8 cellular contexts compared by ENCODE assay signal in genomic region chr17:43908111-43908721, GRCh38. TPM values are rescaled to one million over a fixed set of nuclear protein-coding genes. Genes with fewer than 3 reads are reported as not detected.
DNase-seq lines count a peak whose midpoint lies in the region; ATAC-seq, FAIRE-seq and TF ChIP-seq lines count a peak whose summit lies in the region.

No MANE protein-coding gene starts in this region.

- H3K79me2 ChIP-seq in H1 (ENCODE audit: control insufficient read depth in 1 of 2, insufficient read depth in 2 of 2, low read length in 2 of 2), result no peaks in the 10 kb centered on the region

- no peak for ATAC-seq in activated CD8-positive, alpha-beta memory T cell treated with anti-CD3 and anti-CD28 coated beads, Interleukin-2, amount 10 ng/mL, durations not matched to agents 7 days and 5 days
- ATAC-seq in GM19395 (IDR thresholded peaks at IDR 0.05; ENCODE audit: unreplicated experiment), result no peak

- H3K4me1 ChIP-seq in H1 (replicated peaks in 1 of 4; ENCODE audit: control insufficient read depth in 3 of 4, insufficient read depth in 4 of 4, low read length in 3 of 4) (peaks cover 4 to 22% (median 19%) of the 10 kb centered on the region in 4 experiments), mesenchymal stem cell (ENCODE audit: control insufficient read depth, insufficient read depth, low read depth, low read length) (peaks cover 21% of the 10 kb centered on the region)

- no peak for FAIRE-seq in H1 (lab: Jason Lieb, UNC)

- H3K9ac ChIP-seq in H1 (replicated peaks in 1 of 4; ENCODE audit: extremely low read depth in 1 of 4, low read depth in 3 of 4, low read length in 3 of 4) (no peak overlapping the region), mesenchymal stem cell (ENCODE audit: low read length) (peak overlapping the region; percentile 85)

- no peak for TF ChIP-seq CTCF in H1 (IDR thresholded peaks at IDR 0.05; ENCODE audit: control extremely low read depth in 1 of 3, insufficient read depth in 1 of 3, low read depth in 1 of 3, low read length in 3 of 3)

- no peak overlapping the region for H2BK15ac ChIP-seq in H1 (ENCODE audit: low read length)
- H2BK15ac ChIP-seq in mesenchymal stem cell (ENCODE audit: low read depth, poor library complexity, severe bottlenecking), result no peak overlapping the region

- H2BK5ac ChIP-seq in H1 (ENCODE audit: low read depth, low read length), result no peak overlapping the region
- no peak overlapping the region for H2BK5ac ChIP-seq in mesenchymal stem cell (ENCODE audit: low read depth, low read length, poor library complexity, severe bottlenecking)

- H3K23ac ChIP-seq in H1 (ENCODE audit: insufficient read length), result no peak overlapping the region
- no peak overlapping the region for H3K23ac ChIP-seq in mesenchymal stem cell (ENCODE audit: low read length in 2 of 2)

- TF ChIP-seq POLR2A in H1 (IDR thresholded peaks at IDR 0.05; ENCODE audit: control extremely low read depth in 1 of 2, low read depth in 2 of 2, low read length in 2 of 2), result no peak

- H3K36me3 ChIP-seq in H1 (ENCODE audit: control insufficient read depth in 2 of 4, insufficient read depth in 4 of 4, low read length in 3 of 4) (no peaks in the 10 kb centered on the region; a peak in 1 of 8 replicates), mesenchymal stem cell (ENCODE audit: control insufficient read depth in 1 of 2, insufficient read depth in 2 of 2, low read depth in 1 of 2, low read length in 2 of 2) (no peaks in the 10 kb centered on the region)

- no peak overlapping the region for H3K27ac Mint-ChIP-seq in activated CD8-positive, alpha-beta memory T cell treated with anti-CD3 and anti-CD28 coated beads, Interleukin-2, amount 10 ng/mL, durations not matched to agents 7 days and 5 days

- H3K27me3 Mint-ChIP-seq in activated CD8-positive, alpha-beta memory T cell treated with anti-CD3 and anti-CD28 coated beads, Interleukin-2, amount 10 ng/mL, durations not matched to agents 7 days and 5 days, result peaks cover 58% of the 10 kb centered on the region

- no peak overlapping the region for H2BK120ac ChIP-seq in H1 (replicated peaks; ENCODE audit: low read depth, low read length)
- H2BK120ac ChIP-seq in mesenchymal stem cell (ENCODE audit: low read depth, low read length), result no peak overlapping the region

- no peak overlapping the region for H3K14ac ChIP-seq in H1 (ENCODE audit: insufficient read length)
- H3K14ac ChIP-seq in mesenchymal stem cell (ENCODE audit: low read length in 2 of 2), result no peak overlapping the region

- no peak overlapping the region for H4K5ac ChIP-seq in H1 (ENCODE audit: insufficient read length, low read depth, low read length)

- POLR2A ChIA-PET in H1 (lab: Charles Lee; ENCODE audit: partially characterized antibody), result interaction anchor here (0.6 to 1.5 kb wide), 2 partner anchors 10 to 19 kb away, joined by 4 to 6 read pairs; no protein-coding TSS in a partner anchor

- H4K8ac ChIP-seq in H1 (ENCODE audit: extremely low read depth, insufficient read depth, low read length) (no peak overlapping the region), mesenchymal stem cell (ENCODE audit: low read length) (no peak overlapping the region)

- H3K4me1 Mint-ChIP-seq in activated CD8-positive, alpha-beta memory T cell treated with anti-CD3 and anti-CD28 coated beads, Interleukin-2, amount 10 ng/mL, durations not matched to agents 7 days and 5 days, result peaks cover 7% of the 10 kb centered on the region

- TF ChIP-seq EP300 in H1 (IDR thresholded peaks at IDR 0.05; ENCODE audit: borderline replicate concordance in 1 of 2, low read depth in 2 of 2, low read length in 2 of 2), result no peak

- H3K18ac ChIP-seq in H1 (ENCODE audit: extremely low read depth, low read length) (peak overlapping the region; percentile 48), mesenchymal stem cell (ENCODE audit: low read depth in 1 of 2, low read length in 2 of 2) (no peak overlapping the region)

- H2AK5ac ChIP-seq in H1 (ENCODE audit: low read depth, low read length), result no peak overlapping the region
- H2AK5ac ChIP-seq in mesenchymal stem cell (ENCODE audit: low read length, severe bottlenecking), result no peak overlapping the region

- no peak overlapping the region for H3K56ac ChIP-seq in H1 (replicated peaks; ENCODE audit: insufficient read length, low read depth, low read length)

- DNase-seq in Daoy (ENCODE audit: low read depth) (peak; percentile 50), NCI-H345 treated with DMSO at 0.1 percent for 48 hours (lab: John Stamatoyannopoulos, UW; ENCODE audit: unreplicated experiment) (peak; percentile 17), H1 (ENCODE audit: low read depth in 1 of 2, low spot score in 2 of 2) (peak in 1 of 2 experiments; percentile 80), mesenchymal stem cell (peak; percentile 65), NCI-H2081 treated with DMSO at 0.1 percent for 48 hours (lab: John Stamatoyannopoulos, UW) (no peak)
- DNase-seq in activated CD8-positive, alpha-beta memory T cell treated with anti-CD3 and anti-CD28 coated beads, Interleukin-2, amount 10 ng/mL, durations not matched to agents 7 days and 5 days, result peak; percentile 52
- peak; percentile 29 to 31 for DNase-seq in stimulated activated CD8-positive, alpha-beta memory T cell treated with anti-CD3 and anti-CD28 coated beads, Interleukin-7, amount 100 ng/mL, for 4 hours (ENCODE audit: low read depth in 2 of 2)

- WGBS in H1 (ENCODE audit: extremely low coverage in 1 of 2, insufficient coverage in 1 of 2, insufficient read length in 1 of 2, insufficient replicate concordance in 2 of 2, low coverage in 1 of 2, low lambda C conversion rate in 2 of 2, missing lambda C conversion rate in 1 of 2), 2 experiments, result 13% methylated on average over 24 of the region's 24 CpGs; no CpG with 5 or more reads in 1 of the 2 experiments
- WGBS in mesenchymal stem cell, result 6% methylated on average over 24 of the region's 24 CpGs

- H3K27me3 ChIP-seq in H1 (replicated peaks in 1 of 4; ENCODE audit: control insufficient read depth in 3 of 4, extremely low read depth in 1 of 4, insufficient read depth in 3 of 4, low read length in 3 of 4) (peaks cover 0 to 21% (median 15%) of the 10 kb centered on the region in 4 experiments; a peak in 5 of 7 replicates), mesenchymal stem cell (ENCODE audit: control insufficient read depth in 1 of 2, insufficient read depth in 1 of 2, low read length in 2 of 2) (peaks cover 14 to 73% of the 10 kb centered on the region in 2 experiments)

- H3K4me3 ChIP-seq in H1 (ENCODE audit: extremely low read depth in 1 of 4, insufficient read depth in 2 of 4, low read depth in 3 of 4, low read length in 4 of 4) (peak overlapping the region; percentile 42 to 81 (median 68); a peak in 7 of 8 replicates), mesenchymal stem cell (ENCODE audit: insufficient read depth in 1 of 2, low read depth in 1 of 2, low read length in 2 of 2) (peak overlapping the region in 1 of 2 experiments; percentile 92)

- TF ChIP-seq RAD21 in H1 (IDR thresholded peaks at IDR 0.05 in 1 of 2, conservative IDR thresholded peaks at IDR 0.05 in 1 of 2; ENCODE audit: low read depth in 2 of 2, low read length in 2 of 2), result no peak

- no peak overlapping the region for H2BK20ac ChIP-seq in H1 (ENCODE audit: low read length)

- CTCF ChIA-PET in activated CD8-positive, alpha-beta memory T cell treated with anti-CD3 and anti-CD28 coated beads, Interleukin-2, amount 10 ng/mL, durations not matched to agents 7 days and 5 days (lab: Charles Lee), result interaction anchor here (0.9 to 3.0 kb wide), 10 partner anchors 8 to 133 kb away, joined by 3 to 23 read pairs (median 3); no protein-coding TSS in a partner anchor
- CTCF ChIA-PET in H1 (lab: Charles Lee; ENCODE audit: partially characterized antibody), result interaction anchor here (0.9 to 25.8 kb wide), 15 partner anchors 8 to 208 kb away, joined by 3 to 403 read pairs (median 9); partner anchors contain the start of genes NAGS and PPY

- H2AFZ ChIP-seq in H1 (ENCODE audit: low read length) (no peak overlapping the region), mesenchymal stem cell (ENCODE audit: low read depth, low read length) (no peak overlapping the region)

- H3K27ac ChIP-seq in H1 (ENCODE audit: low read depth, low read length), result no peak overlapping the region
- no peak overlapping the region for H3K27ac ChIP-seq in mesenchymal stem cell (ENCODE audit: low read length, poor library complexity, severe bottlenecking)

- H3K4ac ChIP-seq in H1 (replicated peaks; ENCODE audit: insufficient read length, low read depth, low read length), result no peak overlapping the region
- no peak overlapping the region for H3K4ac ChIP-seq in mesenchymal stem cell (ENCODE audit: low read depth in 1 of 2, low read length in 2 of 2)

- no peak overlapping the region for H4K91ac ChIP-seq in H1 (replicated peaks; ENCODE audit: insufficient read length, low read length)
- H4K91ac ChIP-seq in mesenchymal stem cell (ENCODE audit: low read length), result no peak overlapping the region

- H3K4me3 Mint-ChIP-seq in activated CD8-positive, alpha-beta memory T cell treated with anti-CD3 and anti-CD28 coated beads, Interleukin-2, amount 10 ng/mL, durations not matched to agents 7 days and 5 days, result no peak overlapping the region

- H3K79me1 ChIP-seq in H1 (ENCODE audit: low read depth, low read length) (no peaks in the 10 kb centered on the region), mesenchymal stem cell (replicated peaks; ENCODE audit: low read length, poor library complexity, severe bottlenecking) (no peaks in the 10 kb centered on the region)

- H3K36me3 Mint-ChIP-seq in activated CD8-positive, alpha-beta memory T cell treated with anti-CD3 and anti-CD28 coated beads, Interleukin-2, amount 10 ng/mL, durations not matched to agents 7 days and 5 days, result no peaks in the 10 kb centered on the region

- no peak overlapping the region for H2BK12ac ChIP-seq in H1 (ENCODE audit: low read depth, low read length)
- no peak overlapping the region for H2BK12ac ChIP-seq in mesenchymal stem cell (ENCODE audit: low read length in 2 of 2)

- no peaks in the 10 kb centered on the region for H3K9me3 Mint-ChIP-seq in activated CD8-positive, alpha-beta memory T cell treated with anti-CD3 and anti-CD28 coated beads, Interleukin-2, amount 10 ng/mL, durations not matched to agents 7 days and 5 days (ENCODE audit: low read depth)

- peaks cover 27% of the 10 kb centered on the region for H3K23me2 ChIP-seq in H1 (ENCODE audit: low read depth, low read length)

- H3K9me3 ChIP-seq in H1 (ENCODE audit: insufficient read depth in 2 of 2, low read depth in 1 of 2, low read length in 1 of 2) (no peaks in the 10 kb centered on the region), mesenchymal stem cell (ENCODE audit: control insufficient read depth, low read length) (no peaks in the 10 kb centered on the region)

- peaks cover 0 to 7% of the 10 kb centered on the region in 2 experiments for H4K20me1 ChIP-seq in H1 (replicated peaks in 1 of 2; ENCODE audit: control insufficient read depth in 1 of 2, insufficient read depth in 2 of 2, low read length in 2 of 2)

- H3K4me2 ChIP-seq in H1 (ENCODE audit: insufficient read depth in 1 of 2, low read depth in 2 of 2, low read length in 2 of 2), result peak overlapping the region; percentile 94 to 99
- H3K4me2 ChIP-seq in mesenchymal stem cell (ENCODE audit: low read length, poor library complexity, severe bottlenecking), result peak overlapping the region; percentile 90

RNA-seq across cellular contexts. Expression of gene MPP2, which starts 0.9 kb away (rescaled TPM):
- 1.1 and 1.3 TPM in 2 replicates for total RNA-seq in Daoy (2014; rRNA removed; shearing (Covaris generic))
- under 1 TPM; 0.56 to 0.61 TPM for total RNA-seq in activated CD8-positive, alpha-beta memory T cell treated with anti-CD3 and anti-CD28 coated beads, Interleukin-2, amount 10 ng/mL, durations not matched to agents 7 days and 5 days
- total RNA-seq in H1 (2021; fragmentation: NEBNext Ultra II Directional; extraction: Animal tissue kit (Norgen Biotek cat#: 25700)), result 30.9 and 31.6 TPM in 2 replicates
- 33.5 and 34.1 TPM in 2 replicates for polyA plus RNA-seq in H1 (2011; rRNA removed)
- polyA plus RNA-seq in H1 (2011; cell fraction: cytosol; rRNA removed), result 32.2 TPM
- 34.9 TPM for polyA plus RNA-seq in H1 (2011; cell fraction: nucleus; rRNA removed)
- 24.3 to 30.8 TPM (median 28.2 TPM) in 4 replicates for polyA plus RNA-seq in H1 (2012, experiment 1 of 2)
- 35.9 TPM for polyA plus RNA-seq in H1 (2012, experiment 2 of 2)
- 12.0 TPM for polyA plus RNA-seq in H1 (2013, experiment 1 of 2)
- polyA plus RNA-seq in H1 (2013, experiment 2 of 2), result 12.3 TPM
- polyA minus RNA-seq in H1 (2011; rRNA and poly(A)+ RNA removed), result 41.6 and 46.0 TPM in 2 replicates
- 23.7 TPM for polyA minus RNA-seq in H1 (2011; cell fraction: cytosol; rRNA and poly(A)+ RNA removed)
- polyA minus RNA-seq in H1 (2011; cell fraction: nucleus; rRNA and poly(A)+ RNA removed), result 15.2 TPM
- 0.59 TPM for polyA plus RNA-seq in mesenchymal stem cell (2013, experiment 1 of 2)
- 0.59 TPM for polyA plus RNA-seq in mesenchymal stem cell (2013, experiment 2 of 2)

RNA-seq across cellular contexts. Expression of gene PPY, which starts 34.1 kb away (rescaled TPM):
- total RNA-seq in Daoy (2014; rRNA removed; shearing (Covaris generic)), result not detected in 2 replicates
- total RNA-seq in activated CD8-positive, alpha-beta memory T cell treated with anti-CD3 and anti-CD28 coated beads, Interleukin-2, amount 10 ng/mL, durations not matched to agents 7 days and 5 days, result not detected
- total RNA-seq in H1 (2021; fragmentation: NEBNext Ultra II Directional; extraction: Animal tissue kit (Norgen Biotek cat#: 25700)), result not detected in 2 replicates
- polyA plus RNA-seq in H1 (2011; rRNA removed), result 0.26 TPM in 1 of 2 replicates, not detected in the other
- polyA plus RNA-seq in H1 (2011; cell fraction: cytosol; rRNA removed), result 0.31 TPM
- 0.51 TPM for polyA plus RNA-seq in H1 (2011; cell fraction: nucleus; rRNA removed)
- polyA plus RNA-seq in H1 (2012, experiment 1 of 2), result not detected in 4 replicates
- polyA plus RNA-seq in H1 (2012, experiment 2 of 2), result not detected
- 0.26 TPM for polyA plus RNA-seq in H1 (2013, experiment 1 of 2)
- 0.42 TPM for polyA plus RNA-seq in H1 (2013, experiment 2 of 2)
- not detected in 2 replicates for polyA minus RNA-seq in H1 (2011; rRNA and poly(A)+ RNA removed)
- not detected for polyA minus RNA-seq in H1 (2011; cell fraction: cytosol; rRNA and poly(A)+ RNA removed)
- polyA minus RNA-seq in H1 (2011; cell fraction: nucleus; rRNA and poly(A)+ RNA removed), result not detected
- not detected for polyA plus RNA-seq in mesenchymal stem cell (2013, experiment 1 of 2)
- not detected for polyA plus RNA-seq in mesenchymal stem cell (2013, experiment 2 of 2)

RNA-seq across cellular contexts. Expression of gene PYY, which starts 45.5 kb away (rescaled TPM):
- not detected in 2 replicates for total RNA-seq in Daoy (2014; rRNA removed; shearing (Covaris generic))
- not detected for total RNA-seq in activated CD8-positive, alpha-beta memory T cell treated with anti-CD3 and anti-CD28 coated beads, Interleukin-2, amount 10 ng/mL, durations not matched to agents 7 days and 5 days
- total RNA-seq in H1 (2021; fragmentation: NEBNext Ultra II Directional; extraction: Animal tissue kit (Norgen Biotek cat#: 25700)), result 0.42 and 0.93 TPM in 2 replicates
- polyA plus RNA-seq in H1 (2011; rRNA removed), result 2.7 and 3.4 TPM in 2 replicates
- 1.0 TPM for polyA plus RNA-seq in H1 (2011; cell fraction: cytosol; rRNA removed)
- 2.4 TPM for polyA plus RNA-seq in H1 (2011; cell fraction: nucleus; rRNA removed)
- polyA plus RNA-seq in H1 (2012, experiment 1 of 2), result 1.0 to 3.2 TPM (median 1.7 TPM) in 4 replicates
- 2.4 TPM for polyA plus RNA-seq in H1 (2012, experiment 2 of 2)
- 3.9 TPM for polyA plus RNA-seq in H1 (2013, experiment 1 of 2)
- polyA plus RNA-seq in H1 (2013, experiment 2 of 2), result 4.8 TPM
- 0.57 TPM in 1 of 2 replicates, not detected in the other for polyA minus RNA-seq in H1 (2011; rRNA and poly(A)+ RNA removed)
- not detected for polyA minus RNA-seq in H1 (2011; cell fraction: cytosol; rRNA and poly(A)+ RNA removed)
- not detected for polyA minus RNA-seq in H1 (2011; cell fraction: nucleus; rRNA and poly(A)+ RNA removed)
- not detected for polyA plus RNA-seq in mesenchymal stem cell (2013, experiment 1 of 2)
- polyA plus RNA-seq in mesenchymal stem cell (2013, experiment 2 of 2), result not detected

Comparison
In these comparisons a context has a peak if more than half of its experiments do, and no peak if none do; other contexts are left out.
1. RNA of gene MPP2, which starts 0.9 kb away (total RNA-seq): 30.9 to 31.6 TPM in H1; 1.1 to 1.3 TPM in Daoy and 0.56 to 0.61 TPM in activated CD8-positive, alpha-beta memory T cell treated with anti-CD3 and anti-CD28 coated beads, Interleukin-2, amount 10 ng/mL, durations not matched to agents 7 days and 5 days; every median in the first group is over 10 times any median in the second.